Comparison of ENCODE assay signal across 8 cellular contexts in genomic region chr14:102086972-102087761, GRCh38. TPM values are rescaled to one million over a fixed set of nuclear protein-coding genes. Genes with fewer than 3 reads are reported as not detected.
A peak's percentile ranks its signal among the peaks of the same experiment; 100 is the strongest.
DNase-seq lines count a peak whose midpoint lies in the region; ATAC-seq and TF ChIP-seq lines count a peak whose summit lies in the region.

Gene HSP90AA1, minus strand, starts transcription at chr14:102087044. Its CDS starts 666 bp downstream, at chr14:102086378.

- peaks cover 9% of the 10 kb centered on the region for H3K27me3 Mint-ChIP-seq in endothelial cell (ENCODE audit: unreplicated experiment)

- no peak for TF ChIP-seq CTCF in OCI-LY1 (IDR thresholded peaks at IDR 0.05; ENCODE audit: low read length)
- TF ChIP-seq CTCF in endothelial cell (IDR thresholded peaks at IDR 0.05; ENCODE audit: unreplicated experiment) = no peak

- peak; percentile 59 for ATAC-seq in GM21447 (IDR thresholded peaks at IDR 0.05; ENCODE audit: unreplicated experiment)

- H3K27me3 ChIP-seq in OCI-LY1 (ENCODE audit: insufficient read depth, low read length) = no peaks in the 10 kb centered on the region

- H3K79me2 ChIP-seq in OCI-LY1 (ENCODE audit: insufficient read depth, low read length) = peaks cover 16% of the 10 kb centered on the region

- H4K20me1 ChIP-seq in OCI-LY1 (ENCODE audit: insufficient read depth, low read length) = no peaks in the 10 kb centered on the region

- H3K4me2 ChIP-seq in OCI-LY1 (ENCODE audit: low read length) = peak within 1 kb of the TSS; percentile 87

- H3K27ac ChIP-seq in OCI-LY1 (ENCODE audit: low read depth, low read length, poor library complexity, severe bottlenecking) = peak within 1 kb of the TSS; percentile 73

- H2AFZ ChIP-seq in OCI-LY1 (ENCODE audit: low read length) = no peak within 1 kb of the TSS

- H3K4me3 Mint-ChIP-seq in endothelial cell (ENCODE audit: unreplicated experiment) = peak within 1 kb of the TSS; percentile 98

- peak; percentile 99 for DNase-seq in D341Med (ENCODE audit: low spot score)
- peak; percentile 95 for DNase-seq in HuH-7 (ENCODE audit: low spot score)
- peak; percentile 96 for DNase-seq in activated CD8-positive, alpha-beta memory T cell treated with anti-CD3 and anti-CD28 coated beads, Interleukin-2, amount 50 U/mL, for 4 hours
- DNase-seq in endothelial cell (ENCODE audit: low spot score) = peak; percentile 99
- DNase-seq in middle frontal gyrus (ENCODE audit: extremely low spot score, low spot score) = peak; percentile 84
- DNase-seq in stimulated activated CD8-positive, alpha-beta memory T cell treated with anti-CD3 and anti-CD28 coated beads, Interleukin-2, amount 100 ng/mL, for 1 hour (ENCODE audit: low read depth in 2 of 2) = peak; percentile 94 to 96

- H3K36me3 ChIP-seq in OCI-LY1 (ENCODE audit: insufficient read depth, low read length) = peaks cover 42% of the 10 kb centered on the region

- H3K4me3 ChIP-seq in OCI-LY1 (ENCODE audit: low read depth, low read length, poor library complexity, severe bottlenecking) = peak within 1 kb of the TSS; percentile 91

- H3K36me3 Mint-ChIP-seq in endothelial cell (ENCODE audit: low read depth, unreplicated experiment) = peaks cover 36% of the 10 kb centered on the region

- peak within 1 kb of the TSS; percentile 94 for H3K9ac ChIP-seq in OCI-LY1 (ENCODE audit: low read length)

- H3F3A ChIP-seq in OCI-LY1 (ENCODE audit: insufficient read depth, low read length) = no peaks in the 10 kb centered on the region

- peak within 1 kb of the TSS; percentile 94 for H3K27ac Mint-ChIP-seq in endothelial cell (ENCODE audit: unreplicated experiment)

- peaks cover 52% of the 10 kb centered on the region for H3K4me1 ChIP-seq in OCI-LY1 (ENCODE audit: insufficient read depth, low read length, severe bottlenecking)

- no peaks in the 10 kb centered on the region for H3K9me3 Mint-ChIP-seq in endothelial cell (ENCODE audit: unreplicated experiment)

- H3K9me3 ChIP-seq in OCI-LY1 (ENCODE audit: low read length) = no peaks in the 10 kb centered on the region

- H3K9me2 ChIP-seq in OCI-LY1 (ENCODE audit: low read depth, low read length) = no peaks in the 10 kb centered on the region

- H3K4me1 Mint-ChIP-seq in endothelial cell (ENCODE audit: unreplicated experiment) = peaks cover 50% of the 10 kb centered on the region

RNA-seq across cellular contexts. Expression of gene HSP90AA1, which starts in this region (rescaled TPM):
- 246 TPM for total RNA-seq in endothelial cell (ENCODE audit: unreplicated experiment)

Comparison
In these comparisons a context has a peak if more than half of its experiments do, and no peak if none do; other contexts are left out.
1. Peak in every context shown above with its lines: DNase-seq, ATAC-seq, H3K4me3 ChIP-seq and H3K27ac ChIP-seq.